ENCODE assay signal across 14 cellular contexts in genomic region chr21:33684068-33684467, GRCh38. TPM values are rescaled to one million over a fixed set of nuclear protein-coding genes. Genes with fewer than 3 reads are reported as not detected.
DNase-seq lines count a peak whose midpoint lies in the region; ATAC-seq and TF ChIP-seq lines count a peak whose summit lies in the region.
"Had no signal": no experiment of that assay in that cellular context is flagged by ENCODE, and none has a peak within 500 bp of the region (broad histone marks: within the 10 kb centered on the region; RNA-seq: fewer than 3 reads in every experiment).

No MANE protein-coding gene starts in this region.

- peaks cover 54% of the 10 kb centered on the region for H3F3A ChIP-seq in GM23248 (ENCODE audit: insufficient read depth)

- peaks cover 11% of the 10 kb centered on the region for H3K36me3 Mint-ChIP-seq in endodermal cell (ENCODE audit: low read depth)
- peaks cover 29% of the 10 kb centered on the region for H3K36me3 Mint-ChIP-seq in nephron progenitor cell (ENCODE audit: low read depth)

- H3K4me1 ChIP-seq in GM23248 (ENCODE audit: insufficient read depth) (peaks cover 64% of the 10 kb centered on the region), RWPE2 (ENCODE audit: insufficient read depth, poor library complexity, severe bottlenecking) (peaks cover 44% of the 10 kb centered on the region), endodermal cell (ENCODE audit: control insufficient read depth, insufficient read depth, low read length) (peaks cover 11% of the 10 kb centered on the region), stomach (peaks cover 14 to 75% (median 46%) of the 10 kb centered on the region in 4 donors)

- H3K27me3 ChIP-seq in GM23248 (replicated peaks; ENCODE audit: insufficient read depth) (no peaks in the 10 kb centered on the region), RWPE2 (ENCODE audit: insufficient read depth, poor library complexity, severe bottlenecking) (no peaks in the 10 kb centered on the region), endodermal cell (ENCODE audit: control insufficient read depth, insufficient read depth, low read length, poor library complexity, severe bottlenecking) (no peaks in the 10 kb centered on the region), stomach (no peaks in the 10 kb centered on the region)
- H3K27me3 ChIP-seq: ovary, tibial nerve had no signal

- no peak for DNase-seq in GM23248
- DNase-seq in RWPE2 (ENCODE audit: low spot score) = no peak
- no peak for DNase-seq in endodermal cell
- no peak for DNase-seq in nephron progenitor cell
- DNase-seq in DMS79 (lab: John Stamatoyannopoulos, UW) = no peak
- no peak for DNase-seq in stomach
- DNase-seq in NCI-H1048 (lab: John Stamatoyannopoulos, UW) = no peak
- no peak for DNase-seq in GM10266 (ENCODE audit: extremely low spot score)
- DNase-seq: activated CD4-positive, CD25-positive, alpha-beta regulatory T cell; activated naive CD4-positive, alpha-beta T cell treated with anti-CD3 and anti-CD28 coated beads, Interleukin-2, amount 50 U/mL, for 16 hours; NCI-H1092; ovary had no signal

- H4K20me1 ChIP-seq in GM23248 (ENCODE audit: insufficient read depth) = no peaks in the 10 kb centered on the region; the same call in 1 of the 2 replicates

- ATAC-seq in RWPE2 (ENCODE audit: low read depth) = no peak

- no peak for TF ChIP-seq CTCF in RWPE2 (IDR thresholded peaks at IDR 0.05; ENCODE audit: poor library complexity, severe bottlenecking)
- TF ChIP-seq CTCF in endodermal cell (conservative IDR thresholded peaks at IDR 0.05) = no peak
- TF ChIP-seq CTCF in nephron progenitor cell (IDR thresholded peaks at IDR 0.05) = no peak
- no peak for TF ChIP-seq CTCF in stomach (IDR thresholded peaks at IDR 0.05)
- TF ChIP-seq CTCF in GM10266 (IDR thresholded peaks at IDR 0.05; ENCODE audit: control insufficient read depth, insufficient read depth, low read depth, missing control alignments) = no peak

- TF ChIP-seq POLR2A in stomach (IDR thresholded peaks at IDR 0.05) = no peak

- no peaks in the 10 kb centered on the region for H3K9me3 Mint-ChIP-seq in endodermal cell
- peaks cover 15% of the 10 kb centered on the region for H3K9me3 Mint-ChIP-seq in nephron progenitor cell
- H3K9me3 Mint-ChIP-seq: central memory CD8-positive, alpha-beta T cell had no signal

- H3K4me2 ChIP-seq in GM23248 (ENCODE audit: unreplicated experiment) = peak overlapping the region; percentile 83

- peaks cover 89% of the 10 kb centered on the region for H3K79me2 ChIP-seq in GM23248 (ENCODE audit: insufficient read depth)

- no peak overlapping the region for H3K9ac ChIP-seq in GM23248
- H3K9ac ChIP-seq in endodermal cell (ENCODE audit: extremely low read depth, low read length, poor library complexity, severe bottlenecking) = no peak overlapping the region

- WGBS in GM23248 (ENCODE audit: low coverage in 1 of 2, low lambda C conversion rate in 2 of 2, missing lambda C conversion rate in 2 of 2), 2 experiments = 53 to 67% methylated on average over 2 of the region's 2 CpGs
- 50 to 74% methylated on average over 1 to 2 of the region's 2 CpGs for WGBS in endodermal cell (ENCODE audit: insufficient coverage in 1 of 2, insufficient read length in 1 of 2), 2 experiments
- 74 to 81% (median 79%) methylated on average over 2 of the region's 2 CpGs for WGBS in stomach, 5 donors

- H3K27ac ChIP-seq in GM23248 = peak overlapping the region; percentile 72
- H3K27ac ChIP-seq in RWPE2 (ENCODE audit: poor library complexity, severe bottlenecking) = peak overlapping the region; percentile 94
- H3K27ac ChIP-seq in endodermal cell (ENCODE audit: low read depth, low read length) = peak overlapping the region; percentile 81
- H3K27ac ChIP-seq in stomach = peak overlapping the region in 2 of 5 donors; percentile 1 to 45

- intact Hi-C loops in stomach (cut with DNase I; ENCODE audit: low total_unique reads) = no loop called here

- H3K4me3 Mint-ChIP-seq in endodermal cell = no peak overlapping the region
- H3K4me3 Mint-ChIP-seq in nephron progenitor cell = peak overlapping the region; percentile 16
- H3K4me3 Mint-ChIP-seq: central memory CD8-positive, alpha-beta T cell had no signal

- no peak overlapping the region for H2AFZ ChIP-seq in GM23248

- H3K9me3 ChIP-seq in GM23248 (ENCODE audit: low read depth) (no peaks in the 10 kb centered on the region), RWPE2 (ENCODE audit: severe bottlenecking) (no peaks in the 10 kb centered on the region), endodermal cell (ENCODE audit: control insufficient read depth, low read length) (no peaks in the 10 kb centered on the region), stomach (no peaks in the 10 kb centered on the region)
- H3K9me3 ChIP-seq: ovary, tibial nerve had no signal

- in situ Hi-C loops in GM23248 (cut with MboI) = no loop called here

- no peaks in the 10 kb centered on the region for H3K36me3 ChIP-seq in GM23248 (ENCODE audit: low read depth)
- no peaks in the 10 kb centered on the region for H3K36me3 ChIP-seq in RWPE2 (ENCODE audit: low read depth)
- no peaks in the 10 kb centered on the region for H3K36me3 ChIP-seq in endodermal cell (ENCODE audit: control insufficient read depth, insufficient read depth, low read length)
- H3K36me3 ChIP-seq in stomach = no peaks in the 10 kb centered on the region
- H3K36me3 ChIP-seq: ovary, tibial nerve had no signal

- no peaks in the 10 kb centered on the region for H3K9me2 ChIP-seq in GM23248 (ENCODE audit: insufficient read depth)

- H3K4me1 Mint-ChIP-seq in endodermal cell (peaks cover 53% of the 10 kb centered on the region), nephron progenitor cell (peaks cover 57% of the 10 kb centered on the region)
- H3K4me1 Mint-ChIP-seq: central memory CD8-positive, alpha-beta T cell had no signal

- no peak for TF ChIP-seq EP300 in stomach (IDR thresholded peaks at IDR 0.05)

- peak overlapping the region; percentile 53 for H3K27ac Mint-ChIP-seq in endodermal cell
- H3K27ac Mint-ChIP-seq in nephron progenitor cell = peak overlapping the region; percentile 73

- H3K4me3 ChIP-seq in GM23248 = peak overlapping the region; percentile 51
- H3K4me3 ChIP-seq in RWPE2 (ENCODE audit: severe bottlenecking) = no peak overlapping the region
- peak overlapping the region; percentile 35 for H3K4me3 ChIP-seq in endodermal cell (ENCODE audit: low read length)
- H3K4me3 ChIP-seq in stomach = no peak overlapping the region
- H3K4me3 ChIP-seq: ovary, tibial nerve had no signal

- H3K27me3 Mint-ChIP-seq in endodermal cell (ENCODE audit: insufficient read depth) (no peaks in the 10 kb centered on the region), nephron progenitor cell (ENCODE audit: low read depth, poor library complexity) (no peaks in the 10 kb centered on the region)

RNA-seq across cellular contexts. Expression of gene ITSN1, which starts 41.8 kb away (rescaled TPM):
- 35.5 and 43.4 TPM in 2 replicates for total RNA-seq in GM23248 (2014; rRNA removed; shearing (Covaris generic))
- polyA plus RNA-seq in GM23248 (2016; fragmentation: Nextera tagmentation; extraction: Ambion mirVana) = 48.2 and 57.1 TPM in 2 replicates
- 100 to 1,000 TPM in 1 of 2 donors, 10 to 100 TPM in 1; 89.6 to 104 TPM for total RNA-seq in endodermal cell
- polyA plus RNA-seq in endodermal cell (2013, experiment 1 of 2) = 65.1 TPM
- polyA plus RNA-seq in endodermal cell (2013, experiment 2 of 2) = 69.4 TPM
- total RNA-seq in stomach = 10 to 100 TPM; 17.1 to 83.5 (median 47.7) TPM
- 10 to 100 TPM in 1 of 3 donors, 1 to 10 TPM in 2; 6.0 to 10.7 (median 9.4) TPM for polyA plus RNA-seq in stomach

RNA-seq across cellular contexts. Expression of gene CRYZL1, which starts 42.5 kb away (rescaled TPM):
- 13.6 and 18.3 TPM in 2 replicates for total RNA-seq in GM23248 (2014; rRNA removed; shearing (Covaris generic))
- 35.7 and 37.4 TPM in 2 replicates for polyA plus RNA-seq in GM23248 (2016; fragmentation: Nextera tagmentation; extraction: Ambion mirVana)
- total RNA-seq in endodermal cell = 10 to 100 TPM; 33.8 to 51.0 TPM
- 71.7 TPM for polyA plus RNA-seq in endodermal cell (2013, experiment 1 of 2)
- 58.8 TPM for polyA plus RNA-seq in endodermal cell (2013, experiment 2 of 2)
- 10 to 100 TPM in 4 of 5 donors, 1 to 10 TPM in 1; 9.3 to 73.5 (median 50.0) TPM for total RNA-seq in stomach
- 10 to 100 TPM; 17.6 to 33.9 (median 23.8) TPM for polyA plus RNA-seq in stomach

Comparison
In these comparisons a context has a peak if more than half of its experiments do, and no peak if none do; other contexts are left out.
1. H3K4me3 ChIP-seq: peak in GM23248 (single experiment) and endodermal cell (single experiment); none in RWPE2 (single experiment) and stomach (0 of 4).